ENCODE assay signal across 8 cellular contexts in the genomic region with DNA sequence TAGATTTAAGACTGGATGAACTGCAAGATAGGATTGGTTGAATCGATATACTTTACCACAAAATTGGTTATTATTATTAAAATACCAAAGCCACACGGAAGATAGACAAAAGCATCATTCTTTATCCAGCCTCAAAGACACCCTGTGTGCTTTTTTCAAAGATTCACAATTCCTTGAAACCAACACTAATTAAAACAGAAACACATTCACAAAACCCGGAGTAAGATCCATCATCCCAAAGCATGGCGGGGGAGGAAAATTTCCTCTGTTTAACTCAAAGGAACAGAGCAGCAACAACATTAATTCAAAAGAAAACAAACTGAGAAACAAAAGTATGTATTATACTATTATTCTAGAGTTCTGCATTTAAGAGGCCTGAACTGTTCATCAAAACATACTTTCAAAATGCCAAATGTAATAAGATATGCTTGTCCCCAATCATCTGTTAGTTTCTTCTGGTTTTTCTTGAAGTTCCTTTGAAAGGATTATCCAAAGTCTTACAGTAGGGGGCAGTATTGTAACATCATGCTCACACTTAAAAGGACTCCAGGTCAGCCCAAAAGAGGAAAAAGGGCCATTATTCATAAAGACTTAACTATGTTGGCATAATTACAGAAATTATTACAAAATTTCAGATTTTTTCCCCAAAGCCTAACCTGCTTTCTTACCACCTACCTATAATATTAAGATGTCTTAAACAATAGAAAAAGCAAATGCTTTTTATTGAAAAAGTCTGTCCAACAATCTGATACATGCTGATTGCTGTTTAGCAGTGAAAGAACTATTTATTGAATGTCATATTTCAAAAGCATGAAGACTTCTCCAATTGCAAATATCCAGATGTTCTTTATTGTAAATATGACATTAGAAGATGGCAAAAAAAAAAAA.
DNase-seq lines count a peak whose midpoint lies in the region; ATAC-seq and TF ChIP-seq lines count a peak whose summit lies in the region.

No MANE protein-coding gene starts in this region.

- H3K27ac ChIP-seq in WERI-Rb-1 (no peak overlapping the region), sigmoid colon (peak overlapping the region in 1 of 4 donors; percentile 11)

- DNase-seq in EH (ENCODE audit: low read depth) (peak; percentile 83), HEK293T (ENCODE audit: extremely low spot score) (peak; percentile 36), NCI-H2107 treated with DMSO at 0.1 percent for 48 hours (lab: John Stamatoyannopoulos, UW; ENCODE audit: unreplicated experiment) (peak; percentile 17), WERI-Rb-1 (no peak), left cardiac atrium (no peak), sigmoid colon (no peak)
- DNase-seq in activated effector memory CD4-positive, alpha-beta T cell treated with anti-CD3 and anti-CD28 coated beads, Interleukin-2, amount 50 U/mL, for 16 hours, result no peak
- no peak for DNase-seq in stimulated activated CD4-positive, alpha-beta T cell treated with anti-CD3 and anti-CD28 coated beads, Interleukin-2, amount 100 ng/mL, for 48 hours

- H3K4me3 ChIP-seq in WERI-Rb-1 (ENCODE audit: low read depth, low read length) (no peak overlapping the region), sigmoid colon (no peak overlapping the region)

- WGBS in sigmoid colon, 2 donors, result 61 to 73% methylated on average over 4 of the region's 4 CpGs

- POLR2A ChIA-PET in HEK293T (lab: Yijun Ruan, JAX), result interaction anchor here (1.4 kb wide), 1 partner anchor 1037 kb away, joined by 3 read pairs; no protein-coding TSS in a partner anchor

- H3K27me3 ChIP-seq in WERI-Rb-1 (ENCODE audit: insufficient read depth, low read depth, severe bottlenecking) (no peaks in the 10 kb centered on the region), sigmoid colon (no peaks in the 10 kb centered on the region)

- no peak for TF ChIP-seq EP300 in sigmoid colon (IDR thresholded peaks at IDR 0.05)

- CTCF ChIA-PET in HEK293T (lab: Yijun Ruan, JAX), result interaction anchor here (0.7 to 2.1 kb wide), 4 partner anchors 13 to 1037 kb away, joined by 3 to 5 read pairs (median 3); no protein-coding TSS in a partner anchor

- no peak for TF ChIP-seq POLR2A in sigmoid colon (IDR thresholded peaks at IDR 0.05)

- H3K4me1 ChIP-seq in sigmoid colon, result peaks cover 0 to 4% (median 0%) of the 10 kb centered on the region in 4 donors

- intact Hi-C loops in left cardiac atrium (cut with DNase I), result loop anchor here (5.0 to 10.0 kb wide), 4 partner anchors 168 to 1035 kb away; partner anchors contain the start of genes PDGFRA (in 1 of the 2) and SCFD2 (in 1 of the 2)
- intact Hi-C loops in sigmoid colon (cut with DNase I), result loop anchor here (2.0 to 10.0 kb wide), 2 partner anchors 708 to 1036 kb away; no protein-coding TSS in a partner anchor

- TF ChIP-seq CTCF in WERI-Rb-1 (IDR thresholded peaks at IDR 0.05; ENCODE audit: low read depth, low read length) (peak; percentile 36; the same call in 1 of the 2 replicates), sigmoid colon (IDR thresholded peaks at IDR 0.05) (peak; percentile 22 to 61 (median 52))

- peak; percentile 65 to 70 for ATAC-seq in left cardiac atrium

- H3K9me3 ChIP-seq in WERI-Rb-1 (ENCODE audit: severe bottlenecking) (no peaks in the 10 kb centered on the region), sigmoid colon (no peaks in the 10 kb centered on the region)

- H3K36me3 ChIP-seq in WERI-Rb-1, result no peaks in the 10 kb centered on the region
- no peaks in the 10 kb centered on the region for H3K36me3 ChIP-seq in sigmoid colon

TF ChIP-seq in HEK293T, 16 proteins besides CTCF, POLR2A, EP300 and RAD21:
- TF ChIP-seq FOXK2 (IDR thresholded peaks at IDR 0.05) (no peak), BHLHE40 (IDR thresholded peaks at IDR 0.05; ENCODE audit: borderline replicate concordance) (0 out of 2 replicates have a peak, but pooled peaks have one; percentile 18)

Comparison
In these comparisons a context has a peak if more than half of its experiments do, and no peak if none do; other contexts are left out.
1. DNase-seq: peak in EH (single experiment), HEK293T (single experiment) and NCI-H2107 treated with DMSO at 0.1 percent for 48 hours (single experiment); none in WERI-Rb-1 (single experiment), left cardiac atrium (single experiment), sigmoid colon (single experiment), activated effector memory CD4-positive, alpha-beta T cell treated with anti-CD3 and anti-CD28 coated beads, Interleukin-2, amount 50 U/mL, for 16 hours (single experiment) and stimulated activated CD4-positive, alpha-beta T cell treated with anti-CD3 and anti-CD28 coated beads, Interleukin-2, amount 100 ng/mL, for 48 hours (0 of 2).